ENCODE assay signal across 1 cellular context in genomic region chr13:35956074-35956473, GRCh38.
TF ChIP-seq lines count a peak whose summit lies in the region.

No MANE protein-coding gene starts in this region.

TF ChIP-seq in SK-N-SH treated with all-trans-retinoic acid at 6 μM for 48 hours, 23 proteins besides CTCF, POLR2A, EP300 and RAD21 (continued from another document):
- no peak for TF ChIP-seq PPARA (CRISPR knock-in tag; IDR thresholded peaks at IDR 0.05; ENCODE audit: borderline replicate concordance)
- TF ChIP-seq CSDC2 (CRISPR knock-in tag; IDR thresholded peaks at IDR 0.05), result no peak
- TF ChIP-seq RARB (CRISPR knock-in tag; IDR thresholded peaks at IDR 0.05), result no peak
- no peak for TF ChIP-seq ZNF70 (CRISPR knock-in tag; IDR thresholded peaks at IDR 0.05)
- no peak for TF ChIP-seq CSRNP3 (CRISPR knock-in tag; IDR thresholded peaks at IDR 0.05)
- no peak for TF ChIP-seq PATZ1 (CRISPR knock-in tag; IDR thresholded peaks at IDR 0.05; ENCODE audit: borderline replicate concordance)
- no peak for TF ChIP-seq GLIS3 (CRISPR knock-in tag; IDR thresholded peaks at IDR 0.05)
TF ChIP-seq in SK-N-SH treated with all-trans-retinoic acid at 6 μM for 48 hours: peak in this region for 2.
